8 cellular contexts compared by ENCODE assay signal in the genomic region with DNA sequence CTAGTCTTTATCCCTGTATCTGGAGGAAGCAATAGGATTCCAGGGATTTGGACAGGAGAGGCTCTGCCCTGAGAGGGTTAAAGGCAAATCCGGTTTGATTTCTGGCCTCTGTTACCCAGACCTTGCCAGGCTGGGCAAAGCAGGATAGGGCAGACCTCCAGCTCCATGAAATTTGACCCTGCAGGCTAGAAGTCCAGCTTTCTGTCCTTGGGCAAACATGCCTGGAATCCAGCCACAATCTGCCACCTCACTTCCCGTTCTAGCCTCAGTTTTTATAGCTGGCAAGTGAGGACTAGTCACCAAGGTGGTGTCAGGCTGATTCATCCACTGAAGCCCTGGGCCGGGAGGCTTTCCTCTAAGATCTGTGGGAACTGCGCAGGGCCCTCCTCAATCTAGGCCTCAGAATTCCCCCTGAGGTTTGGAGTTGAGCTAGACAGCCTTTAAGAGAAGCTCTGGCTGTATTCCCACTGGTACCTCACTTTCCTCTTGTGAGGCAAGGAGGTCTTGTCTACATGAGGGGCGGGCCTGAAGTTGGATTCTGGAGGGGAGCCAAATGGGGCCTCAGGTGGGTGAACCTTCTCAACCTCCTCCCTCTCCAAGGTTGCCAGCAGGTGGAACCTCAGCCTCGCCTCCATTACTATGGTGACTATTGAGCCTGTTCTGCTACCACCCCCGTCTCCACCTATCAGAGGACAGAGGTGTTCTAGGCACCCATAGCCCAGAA. TPM values are rescaled to one million over a fixed set of nuclear protein-coding genes. Genes with fewer than 3 reads are reported as not detected.
DNase-seq lines count a peak whose midpoint lies in the region; ATAC-seq, FAIRE-seq and TF ChIP-seq lines count a peak whose summit lies in the region.

No MANE protein-coding gene starts in this region.

- H3K27me3 Mint-ChIP-seq in activated CD4-positive, alpha-beta T cell treated with anti-CD3 and anti-CD28 coated beads for 36 hours, result no peaks in the 10 kb centered on the region
- H3K27me3 Mint-ChIP-seq in activated CD4-positive, alpha-beta T cell treated with anti-CD3 and anti-CD28 coated beads, Interleukin-2, amount 10 ng/mL, durations not matched to agents 7 days and 5 days, result peaks cover 3% of the 10 kb centered on the region

- CTCF ChIA-PET in activated CD4-positive, alpha-beta T cell treated with anti-CD3 and anti-CD28 coated beads for 36 hours (lab: Charles Lee), result interaction anchor here (0.6 to 5.3 kb wide), 9 partner anchors 16 to 544 kb away, joined by 3 to 58 read pairs (median 3); no protein-coding TSS in a partner anchor
- CTCF ChIA-PET in activated CD4-positive, alpha-beta T cell treated with anti-CD3 and anti-CD28 coated beads, Interleukin-2, amount 10 ng/mL, durations not matched to agents 7 days and 5 days (lab: Charles Lee), result interaction anchor here (0.6 to 1.6 kb wide), 4 partner anchors 11 to 483 kb away, joined by 3 to 5 read pairs (median 4); no protein-coding TSS in a partner anchor

- H3K36me3 Mint-ChIP-seq in activated CD4-positive, alpha-beta T cell treated with anti-CD3 and anti-CD28 coated beads for 36 hours (ENCODE audit: low read depth), result peaks cover 2% of the 10 kb centered on the region
- no peaks in the 10 kb centered on the region for H3K36me3 Mint-ChIP-seq in activated CD4-positive, alpha-beta T cell treated with anti-CD3 and anti-CD28 coated beads, Interleukin-2, amount 10 ng/mL, durations not matched to agents 7 days and 5 days (ENCODE audit: low read depth)

- ATAC-seq in activated CD4-positive, alpha-beta T cell treated with anti-CD3 and anti-CD28 coated beads for 36 hours, result no peak
- ATAC-seq in left cardiac atrium, result peak; percentile 73 to 75

- no peak overlapping the region for H3K27ac Mint-ChIP-seq in activated CD4-positive, alpha-beta T cell treated with anti-CD3 and anti-CD28 coated beads for 36 hours
- no peak overlapping the region for H3K27ac Mint-ChIP-seq in activated CD4-positive, alpha-beta T cell treated with anti-CD3 and anti-CD28 coated beads, Interleukin-2, amount 10 ng/mL, durations not matched to agents 7 days and 5 days

- H3K4me3 ChIP-seq in small intestine (ENCODE audit: low read depth in 1 of 2, low read length in 2 of 2), result no peak overlapping the region

- H3K9me3 ChIP-seq in small intestine (ENCODE audit: control insufficient read depth, low read depth), result no peaks in the 10 kb centered on the region

- H3K4me3 Mint-ChIP-seq in activated CD4-positive, alpha-beta T cell treated with anti-CD3 and anti-CD28 coated beads for 36 hours, result no peak overlapping the region
- H3K4me3 Mint-ChIP-seq in activated CD4-positive, alpha-beta T cell treated with anti-CD3 and anti-CD28 coated beads, Interleukin-2, amount 10 ng/mL, durations not matched to agents 7 days and 5 days, result no peak overlapping the region

- no peaks in the 10 kb centered on the region for H3K36me3 ChIP-seq in small intestine (ENCODE audit: control insufficient read depth in 2 of 2, insufficient read depth in 2 of 2, low read length in 2 of 2)

- intact Hi-C loops in activated CD4-positive, alpha-beta T cell treated with anti-CD3 and anti-CD28 coated beads for 36 hours (cut with DNase I, micrococcal nuclease), result no loop called here
- intact Hi-C loops in left cardiac atrium (cut with DNase I), result no loop called here

- POLR2A ChIA-PET in activated CD4-positive, alpha-beta T cell treated with anti-CD3 and anti-CD28 coated beads for 36 hours (lab: Charles Lee), result no interaction called here
- POLR2A ChIA-PET in activated CD4-positive, alpha-beta T cell treated with anti-CD3 and anti-CD28 coated beads, Interleukin-2, amount 10 ng/mL, durations not matched to agents 7 days and 5 days (lab: Charles Lee), result interaction anchor here (0.5 to 0.6 kb wide), 2 partner anchors 133 to 276 kb away, joined by 3 to 6 read pairs; no protein-coding TSS in a partner anchor

- peak; percentile 22 for DNase-seq in activated CD4-positive, alpha-beta T cell treated with anti-CD3 and anti-CD28 coated beads for 36 hours
- no peak for DNase-seq in activated CD4-positive, alpha-beta T cell treated with anti-CD3 and anti-CD28 coated beads, Interleukin-2, amount 10 ng/mL, durations not matched to agents 7 days and 5 days
- DNase-seq in left cardiac atrium (peak; percentile 76), small intestine (peak; percentile 98), iPS-NIHi7 (ENCODE audit: extremely low spot score) (no peak), SKM-1 (lab: John Stamatoyannopoulos, UW; ENCODE audit: unreplicated experiment) (no peak)
- DNase-seq in stimulated activated naive CD4-positive, alpha-beta T cell (lab: John Stamatoyannopoulos, UW), result no peak

- no peak for FAIRE-seq in small intestine (lab: Jason Lieb, UNC)

- H3K4me1 Mint-ChIP-seq in activated CD4-positive, alpha-beta T cell treated with anti-CD3 and anti-CD28 coated beads for 36 hours, result peaks cover 24% of the 10 kb centered on the region
- peaks cover 14% of the 10 kb centered on the region for H3K4me1 Mint-ChIP-seq in activated CD4-positive, alpha-beta T cell treated with anti-CD3 and anti-CD28 coated beads, Interleukin-2, amount 10 ng/mL, durations not matched to agents 7 days and 5 days

- TF ChIP-seq CTCF in VCaP (conservative IDR thresholded peaks at IDR 0.05), result no peak

- no peaks in the 10 kb centered on the region for H3K9me3 Mint-ChIP-seq in activated CD4-positive, alpha-beta T cell treated with anti-CD3 and anti-CD28 coated beads for 36 hours (ENCODE audit: low read depth)
- H3K9me3 Mint-ChIP-seq in activated CD4-positive, alpha-beta T cell treated with anti-CD3 and anti-CD28 coated beads, Interleukin-2, amount 10 ng/mL, durations not matched to agents 7 days and 5 days, result no peaks in the 10 kb centered on the region

- H3K27ac ChIP-seq in VCaP, result peak overlapping the region; percentile 98
- H3K27ac ChIP-seq in small intestine (ENCODE audit: low read depth in 1 of 2, low read length in 1 of 2), result peak overlapping the region; percentile 93 to 95

- no peaks in the 10 kb centered on the region for H3K27me3 ChIP-seq in small intestine (ENCODE audit: control insufficient read depth in 2 of 2, insufficient read depth in 2 of 2, low read length in 2 of 2)

- 20 to 51% (median 36%) methylated on average over 7 of the region's 7 CpGs for WGBS in small intestine, 3 donors

- peaks cover 7 to 9% of the 10 kb centered on the region in 2 donors for H3K4me1 ChIP-seq in small intestine (ENCODE audit: control insufficient read depth in 2 of 2, insufficient read depth in 1 of 2, low read depth in 1 of 2, low read length in 1 of 2)

RNA-seq across cellular contexts. Expression of a gene that starts 7.0 kb away (rescaled TPM):
- total RNA-seq in activated CD4-positive, alpha-beta T cell treated with anti-CD3 and anti-CD28 coated beads for 36 hours, result not detected
- not detected for total RNA-seq in activated CD4-positive, alpha-beta T cell treated with anti-CD3 and anti-CD28 coated beads, Interleukin-2, amount 10 ng/mL, durations not matched to agents 7 days and 5 days
- not detected for total RNA-seq in left cardiac atrium
- polyA plus RNA-seq in small intestine, result not detected

RNA-seq across cellular contexts. Expression of a gene that starts 8.4 kb away (rescaled TPM):
- not detected for total RNA-seq in activated CD4-positive, alpha-beta T cell treated with anti-CD3 and anti-CD28 coated beads for 36 hours
- not detected for total RNA-seq in activated CD4-positive, alpha-beta T cell treated with anti-CD3 and anti-CD28 coated beads, Interleukin-2, amount 10 ng/mL, durations not matched to agents 7 days and 5 days
- total RNA-seq in left cardiac atrium, result 1 to 10 TPM; 1.6 to 1.8 TPM
- 100 to 1,000 TPM in 1 of 3 donors, 10 to 100 TPM in 2; 22.7 to 104 (median 40.3) TPM for polyA plus RNA-seq in small intestine

RNA-seq across cellular contexts. Expression of a gene that starts 15.0 kb away (rescaled TPM):
- 10 to 100 TPM; 36.4 to 36.5 TPM for total RNA-seq in activated CD4-positive, alpha-beta T cell treated with anti-CD3 and anti-CD28 coated beads for 36 hours
- total RNA-seq in activated CD4-positive, alpha-beta T cell treated with anti-CD3 and anti-CD28 coated beads, Interleukin-2, amount 10 ng/mL, durations not matched to agents 7 days and 5 days, result 10 to 100 TPM; 32.0 to 33.4 TPM
- 100 to 1,000 TPM in 1 of 2 donors, 10 to 100 TPM in 1; 82.8 to 106 TPM for total RNA-seq in left cardiac atrium
- polyA plus RNA-seq in small intestine, result 10 to 100 TPM; 37.6 to 81.3 (median 44.1) TPM

RNA-seq across cellular contexts. Expression of a gene that starts 19.9 kb away (rescaled TPM):
- total RNA-seq in activated CD4-positive, alpha-beta T cell treated with anti-CD3 and anti-CD28 coated beads for 36 hours, result under 1 TPM; 0.11 to 0.12 TPM
- not detected for total RNA-seq in activated CD4-positive, alpha-beta T cell treated with anti-CD3 and anti-CD28 coated beads, Interleukin-2, amount 10 ng/mL, durations not matched to agents 7 days and 5 days
- total RNA-seq in left cardiac atrium, result 1 to 10 TPM; 4.4 to 4.5 TPM
- polyA plus RNA-seq in small intestine, result 1 to 10 TPM in 1 of 3 donors, under 1 TPM in 1, not detected in 1; 0.27 to 1.8 TPM

RNA-seq across cellular contexts. Expression of a gene that starts 50.9 kb away (rescaled TPM):
- total RNA-seq in activated CD4-positive, alpha-beta T cell treated with anti-CD3 and anti-CD28 coated beads for 36 hours, result under 1 TPM; 0.46 to 0.78 TPM
- 1 to 10 TPM; 3.5 to 3.9 TPM for total RNA-seq in activated CD4-positive, alpha-beta T cell treated with anti-CD3 and anti-CD28 coated beads, Interleukin-2, amount 10 ng/mL, durations not matched to agents 7 days and 5 days
- 10 to 100 TPM; 34.9 to 50.9 TPM for total RNA-seq in left cardiac atrium
- polyA plus RNA-seq in small intestine, result 10 to 100 TPM in 1 of 3 donors, 1 to 10 TPM in 2; 1.6 to 13.5 (median 3.0) TPM

Comparison
In these comparisons a context has a peak if more than half of its experiments do, and no peak if none do; other contexts are left out.
1. DNase-seq: peak in activated CD4-positive, alpha-beta T cell treated with anti-CD3 and anti-CD28 coated beads for 36 hours (single experiment), left cardiac atrium (single experiment) and small intestine (single experiment); none in activated CD4-positive, alpha-beta T cell treated with anti-CD3 and anti-CD28 coated beads, Interleukin-2, amount 10 ng/mL, durations not matched to agents 7 days and 5 days (single experiment), iPS-NIHi7 (single experiment), SKM-1 (single experiment) and stimulated activated naive CD4-positive, alpha-beta T cell (0 of 6).